ENCODE assay signal across 1 cellular context in the genomic region with DNA sequence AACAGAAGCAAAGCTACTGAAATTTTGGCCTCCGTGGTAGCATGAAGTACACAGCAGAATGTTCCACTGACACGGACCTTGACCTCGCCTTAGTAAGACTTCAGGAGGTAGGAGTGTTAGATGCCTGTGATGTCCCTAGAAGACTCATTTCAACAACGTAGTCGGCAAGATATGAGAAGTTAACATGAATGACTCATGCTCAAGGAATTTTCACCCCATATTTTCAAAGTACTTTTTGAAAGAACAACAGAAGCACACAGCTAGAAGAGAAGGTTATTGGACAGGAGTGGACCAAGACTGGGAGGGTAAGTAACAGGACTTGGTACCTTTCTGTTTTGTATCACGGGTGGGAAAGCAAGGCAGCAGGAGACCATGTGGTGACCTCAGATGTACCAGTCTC.
A peak's percentile ranks its signal among the peaks of the same experiment; 100 is the strongest.
TF ChIP-seq lines count a peak whose summit lies in the region.

No MANE protein-coding gene starts in this region.

TF ChIP-seq in HEK293, 187 proteins besides CTCF, POLR2A, EP300 and RAD21 (continued from another document):
- TF ChIP-seq, protein P1, sequence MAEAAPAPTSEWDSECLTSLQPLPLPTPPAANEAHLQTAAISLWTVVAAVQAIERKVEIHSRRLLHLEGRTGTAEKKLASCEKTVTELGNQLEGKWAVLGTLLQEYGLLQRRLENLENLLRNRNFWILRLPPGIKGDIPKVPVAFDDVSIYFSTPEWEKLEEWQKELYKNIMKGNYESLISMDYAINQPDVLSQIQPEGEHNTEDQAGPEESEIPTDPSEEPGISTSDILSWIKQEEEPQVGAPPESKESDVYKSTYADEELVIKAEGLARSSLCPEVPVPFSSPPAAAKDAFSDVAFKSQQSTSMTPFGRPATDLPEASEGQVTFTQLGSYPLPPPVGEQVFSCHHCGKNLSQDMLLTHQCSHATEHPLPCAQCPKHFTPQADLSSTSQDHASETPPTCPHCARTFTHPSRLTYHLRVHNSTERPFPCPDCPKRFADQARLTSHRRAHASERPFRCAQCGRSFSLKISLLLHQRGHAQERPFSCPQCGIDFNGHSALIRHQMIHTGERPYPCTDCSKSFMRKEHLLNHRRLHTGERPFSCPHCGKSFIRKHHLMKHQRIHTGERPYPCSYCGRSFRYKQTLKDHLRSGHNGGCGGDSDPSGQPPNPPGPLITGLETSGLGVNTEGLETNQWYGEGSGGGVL (tag by site-specific recombination; IDR thresholded peaks at IDR 0.05) = no peak
- 0 out of 2 replicates have a peak, but pooled peaks have one; percentile 10 for TF ChIP-seq PRDM1 (tag by site-specific recombination; IDR thresholded peaks at IDR 0.05)
- TF ChIP-seq, protein P2, sequence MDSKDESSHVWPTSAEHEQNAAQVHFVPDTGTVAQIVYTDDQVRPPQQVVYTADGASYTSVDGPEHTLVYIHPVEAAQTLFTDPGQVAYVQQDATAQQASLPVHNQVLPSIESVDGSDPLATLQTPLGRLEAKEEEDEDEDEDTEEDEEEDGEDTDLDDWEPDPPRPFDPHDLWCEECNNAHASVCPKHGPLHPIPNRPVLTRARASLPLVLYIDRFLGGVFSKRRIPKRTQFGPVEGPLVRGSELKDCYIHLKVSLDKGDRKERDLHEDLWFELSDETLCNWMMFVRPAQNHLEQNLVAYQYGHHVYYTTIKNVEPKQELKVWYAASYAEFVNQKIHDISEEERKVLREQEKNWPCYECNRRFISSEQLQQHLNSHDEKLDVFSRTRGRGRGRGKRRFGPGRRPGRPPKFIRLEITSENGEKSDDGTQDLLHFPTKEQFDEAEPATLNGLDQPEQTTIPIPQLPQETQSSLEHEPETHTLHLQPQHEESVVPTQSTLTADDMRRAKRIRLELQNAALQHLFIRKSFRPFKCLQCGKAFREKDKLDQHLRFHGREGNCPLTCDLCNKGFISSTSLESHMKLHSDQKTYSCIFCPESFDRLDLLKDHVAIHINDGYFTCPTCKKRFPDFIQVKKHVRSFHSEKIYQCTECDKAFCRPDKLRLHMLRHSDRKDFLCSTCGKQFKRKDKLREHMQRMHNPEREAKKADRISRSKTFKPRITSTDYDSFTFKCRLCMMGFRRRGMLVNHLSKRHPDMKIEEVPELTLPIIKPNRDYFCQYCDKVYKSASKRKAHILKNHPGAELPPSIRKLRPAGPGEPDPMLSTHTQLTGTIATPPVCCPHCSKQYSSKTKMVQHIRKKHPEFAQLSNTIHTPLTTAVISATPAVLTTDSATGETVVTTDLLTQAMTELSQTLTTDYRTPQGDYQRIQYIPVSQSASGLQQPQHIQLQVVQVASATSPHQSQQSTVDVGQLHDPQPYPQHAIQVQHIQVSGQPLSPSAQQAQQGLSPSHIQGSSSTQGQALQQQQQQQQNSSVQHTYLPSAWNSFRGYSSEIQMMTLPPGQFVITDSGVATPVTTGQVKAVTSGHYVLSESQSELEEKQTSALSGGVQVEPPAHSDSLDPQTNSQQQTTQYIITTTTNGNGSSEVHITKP (tag by site-specific recombination; IDR thresholded peaks at IDR 0.05) = 0 out of 2 replicates have a peak, but pooled peaks have one; percentile 24
